In the genomic region with DNA sequence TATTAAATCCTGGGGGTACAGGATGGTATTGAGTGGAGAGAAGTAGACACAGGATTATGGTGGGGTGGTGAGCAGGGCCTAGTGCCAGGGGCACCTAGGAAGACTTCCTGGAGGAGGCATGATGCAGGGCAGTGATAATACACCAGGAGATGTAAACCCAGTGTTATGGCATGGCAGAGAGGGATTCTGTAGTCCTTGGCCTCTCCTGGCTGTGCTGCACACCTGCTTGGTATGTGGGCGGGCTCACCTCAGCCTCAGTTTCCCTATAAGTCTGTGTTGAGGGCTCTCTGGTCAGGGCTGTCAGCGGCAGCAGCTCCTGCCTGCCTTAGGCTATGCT, we compare ENCODE assay signal across 9 cellular contexts. TPM values are rescaled to one million over a fixed set of nuclear protein-coding genes. Genes with fewer than 3 reads are reported as not detected.
DNase-seq lines count a peak whose midpoint lies in the region; ATAC-seq, FAIRE-seq and TF ChIP-seq lines count a peak whose summit lies in the region.
"Had no signal": no experiment of that assay in that cellular context is flagged by ENCODE, and none has a peak within 500 bp of the region (broad histone marks: within the 10 kb centered on the region; RNA-seq: fewer than 3 reads in every experiment).

No MANE protein-coding gene starts in this region.

- H3K4me3 ChIP-seq in cardiac muscle cell (no peak overlapping the region), lower lobe of right lung (no peak overlapping the region), tibial nerve (no peak overlapping the region), upper lobe of right lung (no peak overlapping the region)

- H3K27ac ChIP-seq in cardiac muscle cell (peak overlapping the region; percentile 78), lower lobe of right lung (peak overlapping the region; percentile 31), tibial nerve (peak overlapping the region; percentile 47 to 90 (median 86)), upper lobe of right lung (no peak overlapping the region)

- H3K4me3 Mint-ChIP-seq in activated T-helper 1 cell treated with anti-CD3 and anti-CD28 coated beads, Interleukin-12 subunit alpha, Interleukin-12 subunit beta, Interleukin-2, Interleukin-4 antibody, amounts not matched to agents 30 ng/mL and 10 ng/mL and 1 ng/mL, durations not matched to agents 14 hours and 24 hours and 36 hours = peak overlapping the region; percentile 89

- TF ChIP-seq CTCF in cardiac muscle cell (IDR thresholded peaks at IDR 0.05; ENCODE audit: low read depth, low read length) = no peak
- no peak for TF ChIP-seq CTCF in lower lobe of right lung (IDR thresholded peaks at IDR 0.05)
- no peak for TF ChIP-seq CTCF in tibial nerve (IDR thresholded peaks at IDR 0.05)
- TF ChIP-seq CTCF in upper lobe of right lung (IDR thresholded peaks at IDR 0.05) = no peak

- H3K36me3 Mint-ChIP-seq in activated T-helper 1 cell treated with anti-CD3 and anti-CD28 coated beads, Interleukin-12 subunit alpha, Interleukin-12 subunit beta, Interleukin-2, Interleukin-4 antibody, amounts not matched to agents 30 ng/mL and 10 ng/mL and 1 ng/mL, durations not matched to agents 14 hours and 24 hours and 36 hours (ENCODE audit: low read depth) = peaks cover 13% of the 10 kb centered on the region

- TF ChIP-seq EP300 in tibial nerve (IDR thresholded peaks at IDR 0.05) = no peak

- ATAC-seq in left ventricle myocardium superior (no peak), lower lobe of right lung (no peak), upper lobe of right lung (no peak)

- H3K4me1 Mint-ChIP-seq in activated T-helper 1 cell treated with anti-CD3 and anti-CD28 coated beads, Interleukin-12 subunit alpha, Interleukin-12 subunit beta, Interleukin-2, Interleukin-4 antibody, amounts not matched to agents 30 ng/mL and 10 ng/mL and 1 ng/mL, durations not matched to agents 14 hours and 24 hours and 36 hours (ENCODE audit: low read depth) = peaks cover 50% of the 10 kb centered on the region

- 56 to 64% methylated on average over 2 of the region's 2 CpGs for WGBS in tibial nerve, 2 donors

- FAIRE-seq in GM19239 (lab: Jason Lieb, UNC) = no peak

- no peaks in the 10 kb centered on the region for H3K27me3 ChIP-seq in cardiac muscle cell
- H3K27me3 ChIP-seq in lower lobe of right lung (ENCODE audit: low read depth) = no peaks in the 10 kb centered on the region
- H3K27me3 ChIP-seq in tibial nerve = no peaks in the 10 kb centered on the region
- H3K27me3 ChIP-seq in upper lobe of right lung = no peaks in the 10 kb centered on the region

- H3K9me3 ChIP-seq in cardiac muscle cell (ENCODE audit: low read depth) (no peaks in the 10 kb centered on the region), lower lobe of right lung (no peaks in the 10 kb centered on the region), tibial nerve (no peaks in the 10 kb centered on the region), upper lobe of right lung (no peaks in the 10 kb centered on the region)

- DNase-seq in cardiac muscle cell (ENCODE audit: low read depth in 1 of 2, low spot score in 1 of 2) (no peak), left ventricle myocardium superior (no peak), lower lobe of right lung (no peak), tibial nerve (ENCODE audit: low spot score in 2 of 2) (no peak), upper lobe of right lung (no peak), iPS-NIHi7 (ENCODE audit: extremely low spot score) (no peak), GM19239 (ENCODE audit: insufficient read length, low spot score) (no peak)
- DNase-seq in activated T-helper 1 cell treated with anti-CD3 and anti-CD28 coated beads, Interleukin-12 subunit alpha, Interleukin-12 subunit beta, Interleukin-2, Interleukin-4 antibody, amounts not matched to agents 30 ng/mL and 10 ng/mL and 1 ng/mL, durations not matched to agents 14 hours and 24 hours and 36 hours (ENCODE audit: low spot score) = no peak
- DNase-seq: stimulated activated CD4-positive, alpha-beta T cell treated with anti-CD3 and anti-CD28 coated beads, Interleukin-1b, Interleukin-23, amount 100 ng/mL, for 48 hours had no signal

- H3K27me3 Mint-ChIP-seq in activated T-helper 1 cell treated with anti-CD3 and anti-CD28 coated beads, Interleukin-12 subunit alpha, Interleukin-12 subunit beta, Interleukin-2, Interleukin-4 antibody, amounts not matched to agents 30 ng/mL and 10 ng/mL and 1 ng/mL, durations not matched to agents 14 hours and 24 hours and 36 hours (ENCODE audit: insufficient read depth) = no peaks in the 10 kb centered on the region

- no peaks in the 10 kb centered on the region for H3K9me3 Mint-ChIP-seq in activated T-helper 1 cell treated with anti-CD3 and anti-CD28 coated beads, Interleukin-12 subunit alpha, Interleukin-12 subunit beta, Interleukin-2, Interleukin-4 antibody, amounts not matched to agents 30 ng/mL and 10 ng/mL and 1 ng/mL, durations not matched to agents 14 hours and 24 hours and 36 hours

- H3K36me3 ChIP-seq in cardiac muscle cell (no peaks in the 10 kb centered on the region), lower lobe of right lung (peaks cover 4% of the 10 kb centered on the region), tibial nerve (peaks cover 0 to 3% (median 0%) of the 10 kb centered on the region in 3 donors), upper lobe of right lung (peaks cover 2% of the 10 kb centered on the region)

- intact Hi-C loops in left ventricle myocardium superior (cut with micrococcal nuclease) = no loop called here
- intact Hi-C loops in activated T-helper 1 cell treated with anti-CD3 and anti-CD28 coated beads, Interleukin-12 subunit alpha, Interleukin-12 subunit beta, Interleukin-2, Interleukin-4 antibody, amounts not matched to agents 30 ng/mL and 10 ng/mL and 1 ng/mL, durations not matched to agents 14 hours and 24 hours and 36 hours (cut with micrococcal nuclease) = no loop called here
- intact Hi-C loops in lower lobe of right lung (cut with DNase I) = no loop called here
- intact Hi-C loops in upper lobe of right lung (cut with DNase I) = no loop called here

- H3K4me1 ChIP-seq in cardiac muscle cell (ENCODE audit: low read depth) (peaks cover 14% of the 10 kb centered on the region), lower lobe of right lung (peaks cover 39% of the 10 kb centered on the region), tibial nerve (peaks cover 0 to 66% (median 28%) of the 10 kb centered on the region in 4 donors), upper lobe of right lung (peaks cover 32% of the 10 kb centered on the region)

- H3K27ac Mint-ChIP-seq in activated T-helper 1 cell treated with anti-CD3 and anti-CD28 coated beads, Interleukin-12 subunit alpha, Interleukin-12 subunit beta, Interleukin-2, Interleukin-4 antibody, amounts not matched to agents 30 ng/mL and 10 ng/mL and 1 ng/mL, durations not matched to agents 14 hours and 24 hours and 36 hours = no peak overlapping the region

- no peak for TF ChIP-seq POLR2A in tibial nerve (IDR thresholded peaks at IDR 0.05)

RNA-seq across cellular contexts. Expression of gene PDXP, which starts 2.2 kb away (rescaled TPM):
- total RNA-seq in cardiac muscle cell = 48.5 and 62.5 TPM in 2 replicates
- 88.0 and 117 TPM in 2 replicates for polyA plus RNA-seq in cardiac muscle cell
- 21.5 TPM for total RNA-seq in left ventricle myocardium superior
- total RNA-seq in activated T-helper 1 cell treated with anti-CD3 and anti-CD28 coated beads, Interleukin-12 subunit alpha, Interleukin-12 subunit beta, Interleukin-2, Interleukin-4 antibody, amounts not matched to agents 30 ng/mL and 10 ng/mL and 1 ng/mL, durations not matched to agents 14 hours and 24 hours and 36 hours = 47.0 and 50.4 TPM in 2 replicates
- total RNA-seq in lower lobe of right lung = 3.9 TPM
- 10 to 100 TPM; 14.7 to 19.7 (median 16.2) TPM for total RNA-seq in tibial nerve
- total RNA-seq in upper lobe of right lung = 6.1 TPM

RNA-seq across cellular contexts. Expression of gene LGALS1, which starts 14.8 kb away (rescaled TPM):
- total RNA-seq in cardiac muscle cell (6.6 and 24.5 TPM in 2 replicates), left ventricle myocardium superior (1,086 TPM), lower lobe of right lung (425 TPM), tibial nerve (1,000 to 10,000 TPM; 1,362 to 3,592 (median 2,463) TPM), upper lobe of right lung (340 TPM)
- polyA plus RNA-seq in cardiac muscle cell = 8.1 and 37.3 TPM in 2 replicates
- 245 and 254 TPM in 2 replicates for total RNA-seq in activated T-helper 1 cell treated with anti-CD3 and anti-CD28 coated beads, Interleukin-12 subunit alpha, Interleukin-12 subunit beta, Interleukin-2, Interleukin-4 antibody, amounts not matched to agents 30 ng/mL and 10 ng/mL and 1 ng/mL, durations not matched to agents 14 hours and 24 hours and 36 hours

RNA-seq across cellular contexts. Expression of gene SH3BP1, which starts 21.2 kb away (rescaled TPM):
- total RNA-seq in cardiac muscle cell = 24.3 and 51.9 TPM in 2 replicates
- 15.0 and 20.7 TPM in 2 replicates for polyA plus RNA-seq in cardiac muscle cell
- total RNA-seq in left ventricle myocardium superior = 2.7 TPM
- 110 and 116 TPM in 2 replicates for total RNA-seq in activated T-helper 1 cell treated with anti-CD3 and anti-CD28 coated beads, Interleukin-12 subunit alpha, Interleukin-12 subunit beta, Interleukin-2, Interleukin-4 antibody, amounts not matched to agents 30 ng/mL and 10 ng/mL and 1 ng/mL, durations not matched to agents 14 hours and 24 hours and 36 hours
- 34.8 TPM for total RNA-seq in lower lobe of right lung
- total RNA-seq in tibial nerve = 10 to 100 TPM in 2 of 4 donors, 1 to 10 TPM in 2; 7.5 to 19.8 (median 13.9) TPM
- 28.3 TPM for total RNA-seq in upper lobe of right lung

RNA-seq across cellular contexts. Expression of gene NOL12, which starts 25.5 kb away (rescaled TPM):
- total RNA-seq in cardiac muscle cell (36.0 and 38.3 TPM in 2 replicates), left ventricle myocardium superior (12.0 TPM), lower lobe of right lung (23.0 TPM), tibial nerve (10 to 100 TPM; 24.1 to 39.5 (median 31.2) TPM), upper lobe of right lung (21.6 TPM)
- 21.9 and 34.2 TPM in 2 replicates for polyA plus RNA-seq in cardiac muscle cell
- 67.8 and 70.0 TPM in 2 replicates for total RNA-seq in activated T-helper 1 cell treated with anti-CD3 and anti-CD28 coated beads, Interleukin-12 subunit alpha, Interleukin-12 subunit beta, Interleukin-2, Interleukin-4 antibody, amounts not matched to agents 30 ng/mL and 10 ng/mL and 1 ng/mL, durations not matched to agents 14 hours and 24 hours and 36 hours

RNA-seq across cellular contexts. Expression of gene TRIOBP, which starts 36.2 kb away (rescaled TPM):
- total RNA-seq in cardiac muscle cell (160 and 202 TPM in 2 replicates), left ventricle myocardium superior (82.7 TPM), lower lobe of right lung (78.8 TPM), tibial nerve (100 to 1,000 TPM; 140 to 160 (median 151) TPM), upper lobe of right lung (85.0 TPM)
- 150 and 191 TPM in 2 replicates for polyA plus RNA-seq in cardiac muscle cell
- total RNA-seq in activated T-helper 1 cell treated with anti-CD3 and anti-CD28 coated beads, Interleukin-12 subunit alpha, Interleukin-12 subunit beta, Interleukin-2, Interleukin-4 antibody, amounts not matched to agents 30 ng/mL and 10 ng/mL and 1 ng/mL, durations not matched to agents 14 hours and 24 hours and 36 hours = 32.7 and 32.9 TPM in 2 replicates
